ENCODE assay signal across 8 cellular contexts in the genomic region with DNA sequence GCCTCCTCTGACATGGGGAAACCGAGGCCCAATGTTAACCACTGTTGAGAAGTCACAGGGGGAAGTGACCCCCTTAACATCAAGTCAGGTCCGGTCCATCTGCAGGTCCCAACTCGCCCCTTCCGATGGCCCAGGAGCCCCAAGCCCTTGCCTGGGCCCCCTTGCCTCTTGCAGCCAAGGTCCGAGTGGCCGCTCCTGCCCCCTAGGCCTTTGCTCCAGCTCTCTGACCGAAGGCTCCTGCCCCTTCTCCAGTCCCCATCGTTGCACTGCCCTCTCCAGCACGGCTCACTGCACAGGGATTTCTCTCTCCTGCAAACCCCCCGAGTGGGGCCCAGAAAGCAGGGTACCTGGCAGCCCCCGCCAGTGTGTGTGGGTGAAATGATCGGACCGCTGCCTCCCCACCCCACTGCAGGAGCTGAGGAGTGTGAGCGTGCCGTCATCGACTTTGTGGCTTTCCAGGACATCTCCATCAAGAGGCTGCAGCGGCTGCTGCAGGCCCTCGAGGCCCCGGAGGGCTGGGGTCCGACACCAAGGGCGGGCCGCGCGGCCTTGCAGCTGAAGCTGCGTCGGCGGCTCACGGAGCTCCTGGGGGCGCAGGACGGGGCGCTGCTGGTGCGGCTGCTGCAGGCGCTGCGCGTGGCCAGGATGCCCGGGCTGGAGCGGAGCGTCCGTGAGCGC. TPM values are rescaled to one million over a fixed set of nuclear protein-coding genes. Genes with fewer than 3 reads are reported as not detected.
DNase-seq lines count a peak whose midpoint lies in the region; FAIRE-seq and TF ChIP-seq lines count a peak whose summit lies in the region.
"Had no signal": no experiment of that assay in that cellular context is flagged by ENCODE, and none has a peak within 500 bp of the region (broad histone marks: within the 10 kb centered on the region; RNA-seq: fewer than 3 reads in every experiment).

No MANE protein-coding gene starts in this region.

- peak overlapping the region; percentile 82 for H3K4me2 ChIP-seq in astrocyte (ENCODE audit: low read length)

- H3K27me3 Mint-ChIP-seq in astrocyte (ENCODE audit: low read depth, unreplicated experiment) (no peaks in the 10 kb centered on the region), nephron progenitor cell (ENCODE audit: low read depth, poor library complexity) (no peaks in the 10 kb centered on the region)

- H3K9me3 Mint-ChIP-seq in astrocyte (ENCODE audit: unreplicated experiment) = no peaks in the 10 kb centered on the region
- H3K9me3 Mint-ChIP-seq in nephron progenitor cell = peaks cover 3% of the 10 kb centered on the region

- H3K27ac ChIP-seq in astrocyte (ENCODE audit: low read depth, low read length) = peak overlapping the region; percentile 87

- H3K36me3 ChIP-seq in astrocyte (ENCODE audit: insufficient read depth, low read length) = no peaks in the 10 kb centered on the region

- H4K20me1 ChIP-seq in astrocyte (ENCODE audit: insufficient read depth, low read length) = no peaks in the 10 kb centered on the region

- H3K9ac ChIP-seq in astrocyte (ENCODE audit: low read length) = peak overlapping the region; percentile 58

- H3K27me3 ChIP-seq in astrocyte (ENCODE audit: insufficient read depth, low read length) = no peaks in the 10 kb centered on the region
- H3K27me3 ChIP-seq: heart left ventricle, MG63 had no signal

- no peak overlapping the region for H2AFZ ChIP-seq in astrocyte (ENCODE audit: low read depth, low read length)

- H3K36me3 Mint-ChIP-seq in astrocyte (ENCODE audit: low read depth, unreplicated experiment) = peaks cover 2% of the 10 kb centered on the region
- H3K36me3 Mint-ChIP-seq in nephron progenitor cell (ENCODE audit: low read depth) = peaks cover 5% of the 10 kb centered on the region

- peaks cover 6% of the 10 kb centered on the region for H3K4me1 Mint-ChIP-seq in astrocyte (ENCODE audit: low read depth, unreplicated experiment)
- peaks cover 24% of the 10 kb centered on the region for H3K4me1 Mint-ChIP-seq in nephron progenitor cell

- H3K4me3 ChIP-seq in astrocyte (ENCODE audit: insufficient read depth, low read depth, low read length) = no peak overlapping the region
- H3K4me3 ChIP-seq: MG63 had no signal

- no peaks in the 10 kb centered on the region for H3K9me3 ChIP-seq in astrocyte (ENCODE audit: insufficient read depth, low read depth, low read length)
- H3K9me3 ChIP-seq: heart left ventricle had no signal

- H3K4me1 ChIP-seq in astrocyte (ENCODE audit: insufficient read depth, low read length) = peaks cover 36% of the 10 kb centered on the region

- in situ Hi-C loops in GM13976 (cut with MboI; ENCODE audit: low sequenced_read_pairs, unreplicated experiment) = no loop called here

- TF ChIP-seq CTCF in astrocyte (IDR thresholded peaks at IDR 0.05; ENCODE audit: insufficient read depth, low read depth, low read length) = no peak
- TF ChIP-seq CTCF in nephron progenitor cell (IDR thresholded peaks at IDR 0.05) = no peak
- TF ChIP-seq CTCF in GM13976 (IDR thresholded peaks at IDR 0.05; ENCODE audit: borderline replicate concordance, control extremely low read depth, extremely low read depth, insufficient read depth, missing control alignments) = no peak

- peaks cover 19% of the 10 kb centered on the region for H3K79me2 ChIP-seq in astrocyte (ENCODE audit: insufficient read depth, low read length)

- intact Hi-C loops in head of caudate nucleus (cut with DNase I) = no loop called here

- no peak overlapping the region for H3K27ac Mint-ChIP-seq in astrocyte (ENCODE audit: unreplicated experiment)
- no peak overlapping the region for H3K27ac Mint-ChIP-seq in nephron progenitor cell

- FAIRE-seq in astrocyte (lab: Jason Lieb, UNC) = no peak

- H3K4me3 Mint-ChIP-seq in astrocyte (ENCODE audit: unreplicated experiment) (peak overlapping the region; percentile 40), nephron progenitor cell (peak overlapping the region; percentile 18)

- DNase-seq in ELF-1 (ENCODE audit: low read depth, low spot score) = peak; percentile 33
- no peak for DNase-seq in astrocyte (ENCODE audit: low read depth)
- DNase-seq in nephron progenitor cell = no peak
- DNase-seq in head of caudate nucleus = no peak
- no peak for DNase-seq in activated CD8-positive, alpha-beta memory T cell treated with anti-CD3 and anti-CD28 coated beads, Interleukin-2, amount 50 U/mL, for 4 hours
- no peak for DNase-seq in GM13976 (ENCODE audit: low spot score)
- DNase-seq: MG63 had no signal

RNA-seq across cellular contexts. Expression of gene TNFRSF6B, which starts 1.6 kb away (rescaled TPM):
- 2.0 and 2.8 TPM in 2 replicates for total RNA-seq in astrocyte

RNA-seq across cellular contexts. Expression of gene ARFRP1, which starts 9.8 kb away (rescaled TPM):
- total RNA-seq in astrocyte = 30.0 and 32.5 TPM in 2 replicates

RNA-seq across cellular contexts. Expression of gene ZGPAT, which starts 9.8 kb away (rescaled TPM):
- 24.8 and 25.5 TPM in 2 replicates for total RNA-seq in astrocyte

RNA-seq across cellular contexts. Expression of gene LIME1, which starts 38.5 kb away (rescaled TPM):
- total RNA-seq in astrocyte = 7.6 TPM in 2 replicates

RNA-seq across cellular contexts. Expression of gene RTEL1, which starts 39.9 kb away (rescaled TPM):
- total RNA-seq in astrocyte = 15.5 and 15.6 TPM in 2 replicates
